Comparison of ENCODE assay signal across 8 cellular contexts in the genomic region with DNA sequence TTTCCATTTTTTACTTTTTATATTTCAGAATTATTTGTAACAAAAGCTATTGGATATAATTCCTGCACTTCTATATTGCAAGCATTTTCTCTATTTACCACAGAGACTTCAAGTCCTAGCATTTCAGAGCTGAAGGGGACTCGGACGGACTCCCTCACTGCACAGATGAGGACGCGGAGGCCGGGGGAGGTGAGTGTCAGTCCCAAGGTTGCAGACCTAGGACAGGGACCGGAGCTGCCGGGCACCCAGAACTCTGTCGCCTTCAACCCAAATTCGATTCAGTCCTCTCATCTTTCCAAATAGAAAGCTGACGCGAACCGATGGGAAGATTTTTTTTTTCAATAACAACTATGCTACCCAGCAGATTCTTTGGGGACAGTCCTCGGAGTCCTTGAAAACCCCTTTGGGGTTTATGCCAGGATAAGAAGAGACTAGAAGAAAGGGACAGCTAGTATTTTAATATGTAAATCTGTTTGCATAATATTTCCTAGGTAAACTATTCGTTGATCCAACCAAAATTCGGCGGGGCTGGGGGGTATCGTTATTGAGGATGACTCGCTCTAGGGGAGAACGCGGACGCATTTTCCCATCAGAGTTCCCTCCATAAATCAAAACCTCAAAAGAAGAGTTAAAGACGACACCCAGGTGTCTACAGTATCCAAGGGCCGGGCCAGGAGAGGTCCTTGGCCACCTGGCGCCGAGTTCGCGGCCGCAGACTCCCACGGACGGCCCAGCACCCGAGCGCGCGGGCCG. TPM values are rescaled to one million over a fixed set of nuclear protein-coding genes. Genes with fewer than 3 reads are reported as not detected.
A peak's percentile ranks its signal among the peaks of the same experiment; 100 is the strongest.
DNase-seq lines count a peak whose midpoint lies in the region; ATAC-seq and TF ChIP-seq lines count a peak whose summit lies in the region.

No MANE protein-coding gene starts in this region.

- DNase-seq in GM12865 (ENCODE audit: low read depth): no peak
- DNase-seq in NT2/D1 (ENCODE audit: low read depth, low spot score): no peak
- DNase-seq in esophagus muscularis mucosa (ENCODE audit: extremely low spot score): no peak
- no peak for DNase-seq in prostate gland (ENCODE audit: low spot score)
- no peak for DNase-seq in occipital lobe (lab: John Stamatoyannopoulos, UW)
- no peak for DNase-seq in UCSD-AML1 (lab: John Stamatoyannopoulos, UW; ENCODE audit: unreplicated experiment)
- DNase-seq in NCI-H748 (lab: John Stamatoyannopoulos, UW; ENCODE audit: unreplicated experiment): no peak

- intact Hi-C loops in esophagus muscularis mucosa (cut with DNase I) (no loop called here), prostate gland (cut with DNase I) (no loop called here)

- H3K4me1 ChIP-seq in NT2/D1 (ENCODE audit: insufficient read depth, insufficient read length) (no peaks in the 10 kb centered on the region), esophagus muscularis mucosa (peaks cover 10 to 18% (median 16%) of the 10 kb centered on the region in 4 donors), prostate gland (replicated peaks) (no peaks in the 10 kb centered on the region)

- H3K36me3 ChIP-seq in NT2/D1 (ENCODE audit: insufficient read depth, insufficient read length, low read length) (no peaks in the 10 kb centered on the region), esophagus muscularis mucosa (no peaks in the 10 kb centered on the region), prostate gland (no peaks in the 10 kb centered on the region)

- no peak for ATAC-seq in HG03175 (IDR thresholded peaks at IDR 0.05; ENCODE audit: unreplicated experiment)

- TF ChIP-seq CTCF in GM12865 (IDR thresholded peaks at IDR 0.05; ENCODE audit: insufficient read depth, low read depth, low read length, missing control alignments): no peak
- TF ChIP-seq CTCF in esophagus muscularis mucosa (IDR thresholded peaks at IDR 0.05): no peak
- no peak for TF ChIP-seq CTCF in prostate gland (IDR thresholded peaks at IDR 0.05)

- H3K9me3 ChIP-seq in NT2/D1 (ENCODE audit: insufficient read depth, low read length) (peaks cover 7% of the 10 kb centered on the region), esophagus muscularis mucosa (no peaks in the 10 kb centered on the region), prostate gland (no peaks in the 10 kb centered on the region)

- H3K27me3 ChIP-seq in NT2/D1 (ENCODE audit: insufficient read depth, insufficient read length): peaks cover 59% of the 10 kb centered on the region
- peaks cover 0 to 93% (median 26%) of the 10 kb centered on the region in 4 donors for H3K27me3 ChIP-seq in esophagus muscularis mucosa
- H3K27me3 ChIP-seq in prostate gland (replicated peaks; ENCODE audit: insufficient read depth): peaks cover 26% of the 10 kb centered on the region

- peak overlapping the region; percentile 68 for H3K4me3 ChIP-seq in GM12865 (ENCODE audit: low read depth, low read length)
- peak overlapping the region; percentile 39 for H3K4me3 ChIP-seq in NT2/D1 (ENCODE audit: insufficient read length, low read depth)
- H3K4me3 ChIP-seq in esophagus muscularis mucosa: peak overlapping the region; percentile 43 to 58 (median 50)
- H3K4me3 ChIP-seq in prostate gland: peak overlapping the region; percentile 9 to 23

- peak overlapping the region; percentile 50 for H3K9ac ChIP-seq in NT2/D1 (ENCODE audit: insufficient read length, low read depth)

- no peak for TF ChIP-seq EP300 in esophagus muscularis mucosa (IDR thresholded peaks at IDR 0.05)

- TF ChIP-seq POLR2A in esophagus muscularis mucosa (IDR thresholded peaks at IDR 0.05; ENCODE audit: low read depth): no peak
- no peak for TF ChIP-seq POLR2A in prostate gland (IDR thresholded peaks at IDR 0.05)

- H3K27ac ChIP-seq in esophagus muscularis mucosa (replicated peaks in 1 of 4): no peak overlapping the region
- H3K27ac ChIP-seq in prostate gland: no peak overlapping the region

- WGBS in esophagus muscularis mucosa: 18% methylated on average over 35 of the region's 35 CpGs
- 16% methylated on average over 35 of the region's 35 CpGs for WGBS in prostate gland

RNA-seq across cellular contexts. Expression of a gene that starts 0.8 kb away (rescaled TPM):
- total RNA-seq in esophagus muscularis mucosa: 1 to 10 TPM in 1 of 4 donors, under 1 TPM in 3; 0.06 to 1.8 (median 0.53) TPM
- total RNA-seq in prostate gland: 1 to 10 TPM in 1 of 2 donors, under 1 TPM in 1; 0.27 to 2.4 TPM
- 3.1 TPM for total RNA-seq in occipital lobe

RNA-seq across cellular contexts. Expression of a gene that starts 38.8 kb away (rescaled TPM):
- total RNA-seq in esophagus muscularis mucosa (10 to 100 TPM; 26.2 to 30.4 (median 27.1) TPM), prostate gland (10 to 100 TPM; 31.4 to 51.7 TPM), occipital lobe (50.2 TPM)

Comparison
In these comparisons a context has a peak if more than half of its experiments do, and no peak if none do; other contexts are left out.
1. H3K4me3 ChIP-seq: peak in every context shown above with its lines; median percentile 68 in GM12865; 50 in esophagus muscularis mucosa; 39 in NT2/D1; 16 in prostate gland.